Comparison of ENCODE assay signal across 8 cellular contexts in genomic region chr9:38432922-38433510, GRCh38. TPM values are rescaled to one million over a fixed set of nuclear protein-coding genes. Genes with fewer than 3 reads are reported as not detected.
DNase-seq lines count a peak whose midpoint lies in the region; ATAC-seq and TF ChIP-seq lines count a peak whose summit lies in the region.

No MANE protein-coding gene starts in this region.

- H3K9me3 ChIP-seq in WERI-Rb-1 (ENCODE audit: severe bottlenecking) = no peaks in the 10 kb centered on the region

- no peaks in the 10 kb centered on the region for H3K27me3 ChIP-seq in WERI-Rb-1 (ENCODE audit: insufficient read depth, low read depth, severe bottlenecking)

- no peak overlapping the region for H3K4me3 ChIP-seq in WERI-Rb-1 (ENCODE audit: low read depth, low read length)

- peak; percentile 44 for TF ChIP-seq CTCF in WERI-Rb-1 (IDR thresholded peaks at IDR 0.05; ENCODE audit: low read depth, low read length)

- no peak overlapping the region for H3K27ac ChIP-seq in WERI-Rb-1

- no peak for ATAC-seq in HG03439 (IDR thresholded peaks at IDR 0.05; ENCODE audit: unreplicated experiment)

- H3K36me3 ChIP-seq in WERI-Rb-1 = no peaks in the 10 kb centered on the region

- DNase-seq in NCI-H2081 (lab: John Stamatoyannopoulos, UW) (peak; percentile 34 to 64), NCI-H2081 treated with DMSO at 0.1 percent for 48 hours (lab: John Stamatoyannopoulos, UW) (no peak), M059J (ENCODE audit: low read depth) (peak; percentile 49), WERI-Rb-1 (no peak), inferior parietal cortex (ENCODE audit: extremely low spot score) (peak; percentile 57), activated gamma-delta T cell treated with Interleukin-2 at 50 U/mL for 16 hours (no peak), NCI-H128 (lab: John Stamatoyannopoulos, UW; ENCODE audit: unreplicated experiment) (no peak)

RNA-seq across cellular contexts. Expression of gene IGFBPL1, which starts 8.8 kb away (rescaled TPM):
- total RNA-seq in M059J (2014; rRNA removed; shearing (Covaris generic)) = 5.5 and 6.4 TPM in 2 replicates

RNA-seq across cellular contexts. Expression of gene ALDH1B1, which starts 40.5 kb away (rescaled TPM):
- 21.9 and 34.7 TPM in 2 replicates for total RNA-seq in M059J (2014; rRNA removed; shearing (Covaris generic))

Comparison
In these comparisons a context has a peak if more than half of its experiments do, and no peak if none do; other contexts are left out.
1. DNase-seq: peak in NCI-H2081 (2 of 2), M059J (single experiment) and inferior parietal cortex (single experiment); none in NCI-H2081 treated with DMSO at 0.1 percent for 48 hours (single experiment), WERI-Rb-1 (single experiment), activated gamma-delta T cell treated with Interleukin-2 at 50 U/mL for 16 hours (single experiment) and NCI-H128 (single experiment).